Comparison of ENCODE assay signal across 31 cellular contexts in the genomic region with DNA sequence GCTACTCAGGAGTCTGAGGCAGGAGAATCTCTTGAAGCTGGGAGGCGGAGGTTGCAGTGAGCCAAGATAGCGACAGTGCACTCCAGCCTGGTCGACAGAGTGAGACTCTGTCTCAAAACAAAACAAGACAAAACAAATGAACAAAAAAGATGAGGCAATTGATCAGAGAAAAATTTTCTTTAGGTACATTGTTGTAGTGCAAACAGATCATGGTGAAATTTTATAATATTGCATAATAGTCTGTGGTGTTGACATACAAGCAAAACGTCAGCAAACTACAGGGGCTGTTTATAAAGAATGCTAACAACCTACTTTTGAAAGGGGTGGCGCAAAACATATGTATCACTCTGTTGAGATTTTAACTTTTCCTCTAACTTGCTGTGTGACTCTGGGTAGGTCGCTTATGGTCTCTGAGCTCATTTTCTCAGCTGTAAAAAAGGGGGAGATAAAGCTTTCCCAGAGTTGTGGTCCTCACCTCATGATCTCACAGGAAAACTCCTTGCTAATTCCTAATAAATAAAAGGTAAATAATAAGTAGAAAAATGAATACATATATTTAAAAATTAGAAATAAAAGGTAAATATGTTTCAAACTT.
DNase-seq lines count a peak whose midpoint lies in the region; ATAC-seq and TF ChIP-seq lines count a peak whose summit lies in the region.
"Had no signal": no experiment of that assay in that cellular context is flagged by ENCODE, and none has a peak within 500 bp of the region (broad histone marks: within the 10 kb centered on the region; RNA-seq: fewer than 3 reads in every experiment).

No MANE protein-coding gene starts in this region.

- peak overlapping the region; percentile 10; the same call in 1 of the 2 replicates for H3K4me2 ChIP-seq in OCI-LY1 (ENCODE audit: low read length)
- H3K4me2 ChIP-seq: smooth muscle cell had no signal

- no peaks in the 10 kb centered on the region for H3K36me3 Mint-ChIP-seq in naive thymus-derived CD4-positive, alpha-beta T cell
- H3K36me3 Mint-ChIP-seq in immature natural killer cell = no peaks in the 10 kb centered on the region
- H3K36me3 Mint-ChIP-seq: activated CD4-positive, alpha-beta memory T cell treated with anti-CD3 and anti-CD28 coated beads for 36 hours; brain had no signal

- H3K9me3 Mint-ChIP-seq in naive thymus-derived CD4-positive, alpha-beta T cell = no peaks in the 10 kb centered on the region
- H3K9me3 Mint-ChIP-seq in immature natural killer cell = no peaks in the 10 kb centered on the region
- H3K9me3 Mint-ChIP-seq: activated CD4-positive, alpha-beta memory T cell treated with anti-CD3 and anti-CD28 coated beads for 36 hours; brain; CD4-positive, alpha-beta T cell; neural crest cell; stimulated activated naive CD8-positive, alpha-beta T cell treated with anti-CD3 and anti-CD28 coated beads, Interleukin-15, Interleukin-2, amounts not matched to agents 100 ng/mL and 50 ng/mL, for 24 hours; T-helper 1 cell treated with Interleukin-12 subunit alpha and Interleukin-12 subunit beta and Interleukin-4 antibody, amounts not matched to agents 30 μg/mL and 1 μg/mL, for 36 hours had no signal

- no peaks in the 10 kb centered on the region for H3K36me3 ChIP-seq in OCI-LY1 (ENCODE audit: insufficient read depth, low read length)
- H3K36me3 ChIP-seq in naive thymus-derived CD4-positive, alpha-beta T cell (ENCODE audit: control insufficient read depth in 2 of 3, insufficient read depth in 3 of 3, low read length in 3 of 3) = no peaks in the 10 kb centered on the region
- H3K36me3 ChIP-seq: adrenal gland, thoracic aorta had no signal

- peaks cover 9 to 40% (median 29%) of the 10 kb centered on the region in 7 donors for H3K4me1 Mint-ChIP-seq in naive thymus-derived CD4-positive, alpha-beta T cell
- H3K4me1 Mint-ChIP-seq in immature natural killer cell = peaks cover 3 to 9% of the 10 kb centered on the region in 2 donors

- no peak overlapping the region for H2AFZ ChIP-seq in OCI-LY1 (ENCODE audit: low read length)
- H2AFZ ChIP-seq: parathyroid adenoma had no signal

- H3K9me3 ChIP-seq in OCI-LY1 (ENCODE audit: low read length) = no peaks in the 10 kb centered on the region
- no peaks in the 10 kb centered on the region for H3K9me3 ChIP-seq in naive thymus-derived CD4-positive, alpha-beta T cell (ENCODE audit: control insufficient read depth in 2 of 3, low read length in 3 of 3)
- H3K9me3 ChIP-seq: adrenal gland, thoracic aorta had no signal

- POLR2A ChIA-PET in naive thymus-derived CD4-positive, alpha-beta T cell (lab: Charles Lee) = no interaction called here

- H3K27me3 ChIP-seq in OCI-LY1 (ENCODE audit: insufficient read depth, low read length) = no peaks in the 10 kb centered on the region
- H3K27me3 ChIP-seq in naive thymus-derived CD4-positive, alpha-beta T cell (ENCODE audit: control insufficient read depth in 2 of 2, insufficient read depth in 2 of 2, low read length in 2 of 2) = no peaks in the 10 kb centered on the region
- H3K27me3 ChIP-seq: adrenal gland, dorsolateral prefrontal cortex had no signal

- ATAC-seq in naive thymus-derived CD4-positive, alpha-beta T cell = peak; percentile 31
- ATAC-seq: SK-N-SH treated with all-trans-retinoic acid at 6 μM for 48 hours had no signal

- no peak overlapping the region for H3K4me3 Mint-ChIP-seq in naive thymus-derived CD4-positive, alpha-beta T cell
- no peak overlapping the region for H3K4me3 Mint-ChIP-seq in immature natural killer cell
- H3K4me3 Mint-ChIP-seq: activated CD4-positive, alpha-beta memory T cell treated with anti-CD3 and anti-CD28 coated beads for 36 hours; brain; CD4-positive, alpha-beta T cell; neural crest cell; stimulated activated naive CD8-positive, alpha-beta T cell treated with anti-CD3 and anti-CD28 coated beads, Interleukin-15, Interleukin-2, amounts not matched to agents 100 ng/mL and 50 ng/mL, for 24 hours; T-helper 1 cell treated with Interleukin-12 subunit alpha and Interleukin-12 subunit beta and Interleukin-4 antibody, amounts not matched to agents 30 μg/mL and 1 μg/mL, for 36 hours had no signal

- H3K79me2 ChIP-seq in OCI-LY1 (ENCODE audit: insufficient read depth, low read length) = no peaks in the 10 kb centered on the region
- H3K79me2 ChIP-seq: parathyroid adenoma had no signal

- H3K9me2 ChIP-seq in OCI-LY1 (ENCODE audit: low read depth, low read length) = no peaks in the 10 kb centered on the region

- peaks cover 62% of the 10 kb centered on the region for H3K4me1 ChIP-seq in OCI-LY1 (ENCODE audit: insufficient read depth, low read length, severe bottlenecking)
- H3K4me1 ChIP-seq in naive thymus-derived CD4-positive, alpha-beta T cell (ENCODE audit: control insufficient read depth in 2 of 2, insufficient read depth in 2 of 2, low read length in 2 of 2) = peaks cover 10 to 13% of the 10 kb centered on the region in 2 donors

- no peak overlapping the region for H3K27ac Mint-ChIP-seq in naive thymus-derived CD4-positive, alpha-beta T cell
- no peak overlapping the region for H3K27ac Mint-ChIP-seq in immature natural killer cell
- H3K27ac Mint-ChIP-seq: activated CD4-positive, alpha-beta memory T cell treated with anti-CD3 and anti-CD28 coated beads for 36 hours; CD4-positive, alpha-beta T cell; T-helper 1 cell treated with Interleukin-12 subunit alpha and Interleukin-12 subunit beta and Interleukin-4 antibody, amounts not matched to agents 30 μg/mL and 1 μg/mL, for 36 hours had no signal

- H3K27ac ChIP-seq in OCI-LY1 (ENCODE audit: low read depth, low read length, poor library complexity, severe bottlenecking) (peak overlapping the region; percentile 99), substantia nigra (ENCODE audit: low read depth, low read length, poor library complexity, severe bottlenecking) (no peak overlapping the region)
- no peak overlapping the region for H3K27ac ChIP-seq in naive thymus-derived CD4-positive, alpha-beta T cell (ENCODE audit: low read depth, low read length)
- H3K27ac ChIP-seq: 22Rv1, adrenal gland, dorsolateral prefrontal cortex, parathyroid adenoma, thoracic aorta had no signal

- CTCF ChIA-PET in naive thymus-derived CD4-positive, alpha-beta T cell (lab: Charles Lee) = interaction anchor here (0.5 to 0.8 kb wide), 4 partner anchors 8 to 65 kb away, joined by 3 to 7 read pairs (median 4); partner anchors contain the start of gene NUP160

- TF ChIP-seq CTCF in OCI-LY1 (IDR thresholded peaks at IDR 0.05; ENCODE audit: low read length) (no peak), epithelial cell of esophagus (IDR thresholded peaks at IDR 0.05; ENCODE audit: insufficient read depth, low read depth, low read length, missing control alignments) (no peak)

- H3K4me3 ChIP-seq in OCI-LY1 (ENCODE audit: low read depth, low read length, poor library complexity, severe bottlenecking) (no peak overlapping the region), epithelial cell of esophagus (ENCODE audit: low read length) (no peak overlapping the region)
- H3K4me3 ChIP-seq in naive thymus-derived CD4-positive, alpha-beta T cell (ENCODE audit: low read length) = no peak overlapping the region
- H3K4me3 ChIP-seq: adrenal gland, dorsolateral prefrontal cortex, smooth muscle cell, thoracic aorta had no signal

- intact Hi-C loops in naive thymus-derived CD4-positive, alpha-beta T cell (cut with micrococcal nuclease) = no loop called here

- H4K20me1 ChIP-seq in OCI-LY1 (ENCODE audit: insufficient read depth, low read length) = no peaks in the 10 kb centered on the region

- no peak overlapping the region for H3K9ac ChIP-seq in OCI-LY1 (ENCODE audit: low read length)
- H3K9ac ChIP-seq: parathyroid adenoma had no signal

- H3K27me3 Mint-ChIP-seq in naive thymus-derived CD4-positive, alpha-beta T cell = peaks cover 0 to 3% (median 0%) of the 10 kb centered on the region in 5 donors
- peaks cover 0 to 1% (median 0%) of the 10 kb centered on the region in 3 donors for H3K27me3 Mint-ChIP-seq in immature natural killer cell (ENCODE audit: low read depth in 3 of 3)
- H3K27me3 Mint-ChIP-seq: activated CD4-positive, alpha-beta memory T cell treated with anti-CD3 and anti-CD28 coated beads for 36 hours; CD4-positive, alpha-beta T cell; stimulated activated naive CD8-positive, alpha-beta T cell treated with anti-CD3 and anti-CD28 coated beads, Interleukin-15, Interleukin-2, amounts not matched to agents 100 ng/mL and 50 ng/mL, for 24 hours had no signal

- DNase-seq in NOMO-1 treated with DMSO at 0.1 percent for 48 hours (lab: John Stamatoyannopoulos, UW; ENCODE audit: unreplicated experiment) (peak; percentile 14), NOMO-1 treated with dmso at 0.1 percent for 144 hours (lab: John Stamatoyannopoulos, UW; ENCODE audit: unreplicated experiment) (no peak), epithelial cell of esophagus (ENCODE audit: low read depth) (peak; percentile 22), immature natural killer cell (no peak), NCI-H187 (lab: John Stamatoyannopoulos, UW) (no peak), substantia nigra (lab: John Stamatoyannopoulos, UW) (no peak)
- DNase-seq in naive thymus-derived CD4-positive, alpha-beta T cell = no peak
- DNase-seq: activated CD4-positive, alpha-beta memory T cell treated with anti-CD3 and anti-CD28 coated beads for 36 hours; activated CD4-positive, alpha-beta T cell treated with anti-CD3 and anti-CD28 coated beads for 1 hour; activated naive CD4-positive, alpha-beta T cell; CD4-positive, alpha-beta T cell; dorsolateral prefrontal cortex; GOT3; KG1; MM.1S; NCI-H1436 treated with DMSO at 0.1 percent for 48 hours; NCI-H446; NCI-H774; retina; stimulated activated CD4-positive, alpha-beta T cell treated with anti-CD3 and anti-CD28 coated beads, Interleukin-1b, Interleukin-23, amount 100 ng/mL, for 48 hours had no signal

- H3F3A ChIP-seq in OCI-LY1 (ENCODE audit: insufficient read depth, low read length) = peaks cover 9% of the 10 kb centered on the region; the same call in 1 of the 2 replicates

Comparison
In these comparisons a context has a peak if more than half of its experiments do, and no peak if none do; other contexts are left out.
1. DNase-seq: peak in NOMO-1 treated with DMSO at 0.1 percent for 48 hours (single experiment) and epithelial cell of esophagus (single experiment); none in NOMO-1 treated with dmso at 0.1 percent for 144 hours (single experiment), naive thymus-derived CD4-positive, alpha-beta T cell (0 of 9), immature natural killer cell (0 of 3), NCI-H187 (0 of 2) and substantia nigra (0 of 49).